ENCODE assay signal across 8 cellular contexts in the genomic region with DNA sequence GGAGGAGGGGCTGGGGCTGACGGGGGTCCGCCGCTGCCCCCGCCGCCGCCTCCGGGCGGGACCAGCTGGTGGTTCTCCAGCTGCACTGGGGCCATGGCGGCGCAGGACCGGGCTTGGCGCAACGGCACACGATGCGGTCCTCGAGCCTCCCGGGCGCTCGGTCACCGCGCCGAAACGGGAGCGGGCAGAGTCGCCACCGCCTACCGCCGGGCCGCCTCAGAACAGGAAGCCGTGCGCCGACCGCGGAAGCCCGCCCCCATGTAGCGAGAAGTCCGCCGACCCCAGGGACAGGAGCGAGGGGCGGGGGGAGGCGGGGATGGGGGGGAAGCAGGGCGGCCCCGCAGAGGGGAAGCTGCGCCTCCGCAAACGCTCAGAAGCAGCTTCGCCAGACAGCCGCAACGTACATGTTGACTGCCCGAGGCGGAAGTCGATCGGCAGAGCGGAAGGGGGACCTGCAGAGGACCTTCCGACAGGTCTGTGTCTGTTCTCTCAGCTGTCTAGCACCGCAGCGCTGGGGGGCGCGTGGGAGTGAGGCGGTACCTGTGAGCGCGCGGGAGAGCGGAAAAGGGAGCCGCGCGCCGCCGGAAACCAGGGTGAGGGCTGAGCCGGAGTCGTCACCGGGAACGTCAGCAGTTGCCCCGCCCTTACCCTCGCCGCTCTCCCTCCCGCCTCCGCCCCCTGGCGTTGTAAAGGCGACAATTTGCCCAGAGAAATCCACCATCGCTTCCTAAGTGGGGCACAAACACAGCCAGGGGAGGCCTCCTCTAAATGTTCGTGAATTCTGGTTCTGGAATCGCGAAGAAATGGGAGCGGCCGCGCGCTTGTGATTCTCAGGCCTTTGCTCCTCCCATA. TPM values are rescaled to one million over a fixed set of nuclear protein-coding genes. Genes with fewer than 3 reads are reported as not detected.
DNase-seq lines count a peak whose midpoint lies in the region; ATAC-seq and TF ChIP-seq lines count a peak whose summit lies in the region.

A gene (minus strand): TSS at position 225 of the 852 bp plus-strand sequence. CDS start 130 bp downstream, at position 95.

- H3K36me3 Mint-ChIP-seq in activated T-cell treated with anti-CD3 and anti-CD28 coated beads, Interleukin-2, amount 50 U/mL, for 4 hours (ENCODE audit: insufficient read depth) = peaks cover 4% of the 10 kb centered on the region

- H3K36me3 ChIP-seq in esophagus (ENCODE audit: control insufficient read depth in 2 of 2, insufficient read depth in 2 of 2, low read length in 1 of 2) (no peaks in the 10 kb centered on the region), muscle layer of duodenum (ENCODE audit: control insufficient read depth in 1 of 2, insufficient read depth in 2 of 2, low read length in 2 of 2) (peaks cover 0 to 6% of the 10 kb centered on the region in 2 donors)

- H3K27ac ChIP-seq in esophagus (ENCODE audit: low read depth in 2 of 2, low read length in 1 of 2) (peak within 1 kb of the TSS; percentile 96 to 98), muscle layer of duodenum (ENCODE audit: low read length) (peak within 1 kb of the TSS; percentile 93)

- no peaks in the 10 kb centered on the region for H3K27me3 Mint-ChIP-seq in activated T-cell treated with anti-CD3 and anti-CD28 coated beads, Interleukin-2, amount 50 U/mL, for 4 hours (ENCODE audit: low read depth)

- H3K27me3 ChIP-seq in esophagus (ENCODE audit: control insufficient read depth in 1 of 2, insufficient read depth in 2 of 2, low read length in 2 of 2) = no peaks in the 10 kb centered on the region
- H3K27me3 ChIP-seq in muscle layer of duodenum (ENCODE audit: low read depth, low read length) = no peaks in the 10 kb centered on the region

- H3K4me3 ChIP-seq in esophagus (ENCODE audit: low read depth in 1 of 2, low read length in 2 of 2) (peak within 1 kb of the TSS; percentile 65 to 79), muscle layer of duodenum (ENCODE audit: low read depth in 1 of 2, low read length in 2 of 2) (peak within 1 kb of the TSS; percentile 64 to 66)

- H3K9me3 ChIP-seq in esophagus (ENCODE audit: control insufficient read depth in 2 of 2, insufficient read depth in 1 of 2, low read depth in 1 of 2, low read length in 1 of 2) (no peaks in the 10 kb centered on the region), muscle layer of duodenum (ENCODE audit: control insufficient read depth in 1 of 2, low read length in 2 of 2) (no peaks in the 10 kb centered on the region)

- ATAC-seq in GM21723 (IDR thresholded peaks at IDR 0.05; ENCODE audit: unreplicated experiment) = peak; percentile 89
- ATAC-seq in activated T-cell treated with anti-CD3 and anti-CD28 coated beads, Interleukin-2, amount 50 U/mL, for 4 hours = peak; percentile 94 to 95

- peak; percentile 47 for DNase-seq in DMS79 treated with DMSO at 0.1 percent for 48 hours (lab: John Stamatoyannopoulos, UW)
- peak; percentile 66 for DNase-seq in KG1 (lab: John Stamatoyannopoulos, UW)
- peak; percentile 94 for DNase-seq in activated T-cell treated with anti-CD3 and anti-CD28 coated beads, Interleukin-2, amount 50 U/mL, for 4 hours
- DNase-seq in stimulated activated CD8-positive, alpha-beta memory T cell treated with anti-CD3 and anti-CD28 coated beads, Interleukin-7, amount 100 ng/mL, for 4 hours (ENCODE audit: low read depth in 2 of 2) = peak; percentile 82 to 98

- H3K9me3 Mint-ChIP-seq in activated T-cell treated with anti-CD3 and anti-CD28 coated beads, Interleukin-2, amount 50 U/mL, for 4 hours = no peaks in the 10 kb centered on the region

- peaks cover 49% of the 10 kb centered on the region for H3K4me1 Mint-ChIP-seq in activated T-cell treated with anti-CD3 and anti-CD28 coated beads, Interleukin-2, amount 50 U/mL, for 4 hours (ENCODE audit: low read depth)

- H3K4me1 ChIP-seq in esophagus (ENCODE audit: control insufficient read depth in 2 of 2, insufficient read depth in 2 of 2, low read length in 1 of 2) (no peaks in the 10 kb centered on the region), muscle layer of duodenum (ENCODE audit: control insufficient read depth in 1 of 2, insufficient read depth in 2 of 2, low read length in 2 of 2) (peaks cover 3 to 6% of the 10 kb centered on the region in 2 donors)

- WGBS in esophagus, 2 donors = 0% methylated on average over 64 to 88 of the region's 88 CpGs

- peak within 1 kb of the TSS; percentile 87 for H3K4me3 Mint-ChIP-seq in activated T-cell treated with anti-CD3 and anti-CD28 coated beads, Interleukin-2, amount 50 U/mL, for 4 hours

TF ChIP-seq in PFSK-1, 5 proteins besides CTCF, POLR2A, EP300 and RAD21:
- TF ChIP-seq POLR2AphosphoS5 (IDR thresholded peaks at IDR 0.05; ENCODE audit: low read depth, low read length) (peak; percentile 75), SIN3A (IDR thresholded peaks at IDR 0.05; ENCODE audit: borderline replicate concordance, insufficient read depth, low read length) (no peak; the same call in 1 of the 2 replicates), FOXP2 (optimal IDR thresholded peaks at IDR 0.05; ENCODE audit: borderline replicate concordance, extremely low read depth, extremely low read length, insufficient read depth) (peak; percentile 91), TAF1 (IDR thresholded peaks at IDR 0.05; ENCODE audit: borderline replicate concordance, insufficient read depth, low read length) (peak; percentile 17; the same call in 1 of the 2 replicates)
- TF ChIP-seq, protein P1, sequence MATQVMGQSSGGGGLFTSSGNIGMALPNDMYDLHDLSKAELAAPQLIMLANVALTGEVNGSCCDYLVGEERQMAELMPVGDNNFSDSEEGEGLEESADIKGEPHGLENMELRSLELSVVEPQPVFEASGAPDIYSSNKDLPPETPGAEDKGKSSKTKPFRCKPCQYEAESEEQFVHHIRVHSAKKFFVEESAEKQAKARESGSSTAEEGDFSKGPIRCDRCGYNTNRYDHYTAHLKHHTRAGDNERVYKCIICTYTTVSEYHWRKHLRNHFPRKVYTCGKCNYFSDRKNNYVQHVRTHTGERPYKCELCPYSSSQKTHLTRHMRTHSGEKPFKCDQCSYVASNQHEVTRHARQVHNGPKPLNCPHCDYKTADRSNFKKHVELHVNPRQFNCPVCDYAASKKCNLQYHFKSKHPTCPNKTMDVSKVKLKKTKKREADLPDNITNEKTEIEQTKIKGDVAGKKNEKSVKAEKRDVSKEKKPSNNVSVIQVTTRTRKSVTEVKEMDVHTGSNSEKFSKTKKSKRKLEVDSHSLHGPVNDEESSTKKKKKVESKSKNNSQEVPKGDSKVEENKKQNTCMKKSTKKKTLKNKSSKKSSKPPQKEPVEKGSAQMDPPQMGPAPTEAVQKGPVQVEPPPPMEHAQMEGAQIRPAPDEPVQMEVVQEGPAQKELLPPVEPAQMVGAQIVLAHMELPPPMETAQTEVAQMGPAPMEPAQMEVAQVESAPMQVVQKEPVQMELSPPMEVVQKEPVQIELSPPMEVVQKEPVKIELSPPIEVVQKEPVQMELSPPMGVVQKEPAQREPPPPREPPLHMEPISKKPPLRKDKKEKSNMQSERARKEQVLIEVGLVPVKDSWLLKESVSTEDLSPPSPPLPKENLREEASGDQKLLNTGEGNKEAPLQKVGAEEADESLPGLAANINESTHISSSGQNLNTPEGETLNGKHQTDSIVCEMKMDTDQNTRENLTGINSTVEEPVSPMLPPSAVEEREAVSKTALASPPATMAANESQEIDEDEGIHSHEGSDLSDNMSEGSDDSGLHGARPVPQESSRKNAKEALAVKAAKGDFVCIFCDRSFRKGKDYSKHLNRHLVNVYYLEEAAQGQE (IDR thresholded peaks at IDR 0.05; ENCODE audit: insufficient read depth in 1 of 2, low read depth in 2 of 2, low read length in 2 of 2) = no peak

RNA-seq across cellular contexts. Expression of the gene that starts here (rescaled TPM):
- polyA plus RNA-seq in PFSK-1 (2012; ENCODE audit: insufficient read length, low read depth) = 21.8 TPM
- 10 to 100 TPM; 19.6 to 30.8 (median 26.4) TPM for total RNA-seq in activated T-cell treated with anti-CD3 and anti-CD28 coated beads, Interleukin-2, amount 50 U/mL, for 4 hours
- polyA plus RNA-seq in esophagus = 1 to 10 TPM; 7.4 to 9.8 TPM

Comparison
In these comparisons a context has a peak if more than half of its experiments do, and no peak if none do; other contexts are left out.
1. Peak in every context shown above with its lines: DNase-seq, ATAC-seq, H3K4me3 ChIP-seq and H3K27ac ChIP-seq.